In the genomic region with DNA sequence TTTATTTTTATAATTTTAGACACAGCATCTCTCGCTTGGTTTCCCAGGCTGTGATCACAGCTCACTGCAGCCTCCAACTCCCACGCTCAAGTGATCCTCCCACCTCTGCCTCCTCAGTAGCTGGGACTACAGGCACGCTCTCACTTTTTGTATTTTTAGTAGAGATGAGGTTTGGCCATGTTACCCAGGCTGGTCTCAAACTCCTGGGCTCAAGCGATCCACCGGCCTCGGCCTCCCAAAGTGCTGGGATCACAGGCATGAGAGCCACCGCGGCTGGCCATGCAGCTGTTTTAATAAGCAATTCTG, we compare ENCODE assay signal across 21 cellular contexts. TPM values are rescaled to one million over a fixed set of nuclear protein-coding genes. Genes with fewer than 3 reads are reported as not detected.
DNase-seq lines count a peak whose midpoint lies in the region; ATAC-seq and TF ChIP-seq lines count a peak whose summit lies in the region.
"Had no signal": no experiment of that assay in that cellular context is flagged by ENCODE, and none has a peak within 500 bp of the region (broad histone marks: within the 10 kb centered on the region; RNA-seq: fewer than 3 reads in every experiment).

No MANE protein-coding gene starts in this region.

- H3K36me3 ChIP-seq in GM23338 (ENCODE audit: insufficient read depth) (peaks cover 6% of the 10 kb centered on the region; the same call in 1 of the 2 replicates), right lobe of liver (no peaks in the 10 kb centered on the region)
- H3K36me3 ChIP-seq: HAP-1, Peyer's patch had no signal

- H3K27ac ChIP-seq in GM23338 (ENCODE audit: low read depth) = peak overlapping the region; percentile 82
- peak overlapping the region in 2 of 3 donors; percentile 18 to 63 for H3K27ac ChIP-seq in right lobe of liver
- H3K27ac ChIP-seq: KMS-11, Peyer's patch had no signal

- no peaks in the 10 kb centered on the region for H3K9me2 ChIP-seq in GM23338 (ENCODE audit: insufficient read depth)

- H3K27me3 Mint-ChIP-seq in GM23338 (ENCODE audit: insufficient read depth, low read depth, poor library complexity) (peaks cover 20% of the 10 kb centered on the region), neural crest cell (ENCODE audit: low read depth) (no peaks in the 10 kb centered on the region)
- no peaks in the 10 kb centered on the region for H3K27me3 Mint-ChIP-seq in central memory CD8-positive, alpha-beta T cell
- H3K27me3 Mint-ChIP-seq: B cell had no signal

- H3K4me3 ChIP-seq in GM23338 (no peak overlapping the region), right lobe of liver (no peak overlapping the region)
- H3K4me3 ChIP-seq: HAP-1, Peyer's patch had no signal

- H3K4me3 Mint-ChIP-seq in GM23338 = no peak overlapping the region
- H3K4me3 Mint-ChIP-seq in central memory CD8-positive, alpha-beta T cell = no peak overlapping the region
- no peak overlapping the region for H3K4me3 Mint-ChIP-seq in neural crest cell
- H3K4me3 Mint-ChIP-seq: B cell had no signal

- H3K36me3 Mint-ChIP-seq in GM23338 (ENCODE audit: low read depth) (peaks cover 74% of the 10 kb centered on the region), neural crest cell (ENCODE audit: low read depth) (peaks cover 6% of the 10 kb centered on the region)
- H3K36me3 Mint-ChIP-seq in central memory CD8-positive, alpha-beta T cell (ENCODE audit: insufficient read depth) = no peaks in the 10 kb centered on the region

- no peaks in the 10 kb centered on the region for H3K9me3 ChIP-seq in right lobe of liver
- H3K9me3 ChIP-seq: HAP-1, Peyer's patch had no signal

- H3K4me1 ChIP-seq in GM23338 (ENCODE audit: insufficient read depth) (peaks cover 3% of the 10 kb centered on the region; the same call in 1 of the 2 replicates), right lobe of liver (peaks cover 0 to 9% (median 0%) of the 10 kb centered on the region in 4 donors)
- H3K4me1 ChIP-seq: Peyer's patch had no signal

- H2AFZ ChIP-seq in GM23338 = no peak overlapping the region

- H3K27ac Mint-ChIP-seq in GM23338 (peak overlapping the region; percentile 87), neural crest cell (ENCODE audit: unreplicated experiment) (peak overlapping the region; percentile 22)
- peak overlapping the region; percentile 83 for H3K27ac Mint-ChIP-seq in central memory CD8-positive, alpha-beta T cell (ENCODE audit: low read depth)
- H3K27ac Mint-ChIP-seq: B cell had no signal

- 0 out of 2 replicates have a peak, but pooled peaks cover 11% of the 10 kb centered on the region for H3F3A ChIP-seq in GM23338 (replicated peaks; ENCODE audit: low read depth)

- TF ChIP-seq POLR2A in right lobe of liver (IDR thresholded peaks at IDR 0.05) = no peak

- 100% methylated on average over 4 of the region's 8 CpGs for WGBS in right lobe of liver (ENCODE audit: insufficient coverage, low coverage, low lambda C conversion rate, missing lambda C conversion rate)

- TF ChIP-seq CTCF in GM23338 (conservative IDR thresholded peaks at IDR 0.05; ENCODE audit: low read depth in 2 of 2) (no peak), right lobe of liver (IDR thresholded peaks at IDR 0.05) (no peak), neural crest cell (conservative IDR thresholded peaks at IDR 0.05) (no peak)

- H3K27me3 ChIP-seq in GM23338 (ENCODE audit: insufficient read depth) (no peaks in the 10 kb centered on the region), right lobe of liver (no peaks in the 10 kb centered on the region)
- H3K27me3 ChIP-seq: Peyer's patch had no signal

- H3K4me1 Mint-ChIP-seq in GM23338 = peaks cover 24% of the 10 kb centered on the region
- H3K4me1 Mint-ChIP-seq in central memory CD8-positive, alpha-beta T cell = peaks cover 44% of the 10 kb centered on the region
- peaks cover 25% of the 10 kb centered on the region for H3K4me1 Mint-ChIP-seq in neural crest cell

- H3K79me2 ChIP-seq in GM23338 (replicated peaks; ENCODE audit: insufficient read depth) = peaks cover 86% of the 10 kb centered on the region

- no peak for DNase-seq in GM23338 (ENCODE audit: low spot score)
- no peak for DNase-seq in central memory CD8-positive, alpha-beta T cell (ENCODE audit: low spot score in 2 of 2)
- peak in 1 of 3 donors; percentile 18 for DNase-seq in right lobe of liver
- no peak for DNase-seq in neural crest cell (ENCODE audit: low read depth, low spot score)
- no peak for DNase-seq in NCI-H1417 treated with DMSO at 0.1 percent for 48 hours (lab: John Stamatoyannopoulos, UW)
- no peak for DNase-seq in superior temporal gyrus (ENCODE audit: extremely low spot score)
- DNase-seq: DMS53, GF-D8, IMR-90, NCI-H1092 treated with DMSO at 0.1 percent for 48 hours, NCI-H2029 treated with DMSO at 0.1 percent for 48 hours, NCI-H2171, NCI-H345, NCI-H524, NCI-H82, Peyer's patch had no signal

- ATAC-seq in GM23338 (no peak), right lobe of liver (no peak), GM19467 (IDR thresholded peaks at IDR 0.05; ENCODE audit: unreplicated experiment) (no peak), HG02885 (IDR thresholded peaks at IDR 0.05; ENCODE audit: poor library complexity, unreplicated experiment) (no peak)
- no peak for ATAC-seq in central memory CD8-positive, alpha-beta T cell (replicated peaks; ENCODE audit: extremely low read depth, poor library complexity, severe bottlenecking)

- H3K4me2 ChIP-seq in GM23338 = 0 out of 2 replicates have a peak overlapping the region, but pooled peaks have one; percentile 10
- H3K4me2 ChIP-seq: KMS-11 had no signal

- peaks cover 54% of the 10 kb centered on the region for H3K9me3 Mint-ChIP-seq in GM23338
- peaks cover 5% of the 10 kb centered on the region for H3K9me3 Mint-ChIP-seq in central memory CD8-positive, alpha-beta T cell
- peaks cover 4% of the 10 kb centered on the region for H3K9me3 Mint-ChIP-seq in neural crest cell

- H4K20me1 ChIP-seq in GM23338 (replicated peaks; ENCODE audit: insufficient read depth) = no peaks in the 10 kb centered on the region

- intact Hi-C loops in right lobe of liver (cut with DNase I) = no loop called here

TF ChIP-seq in GM23338, 12 proteins besides CTCF, POLR2A, EP300 and RAD21 (continues in another document):
- no peak for TF ChIP-seq JUNB (IDR thresholded peaks at IDR 0.05; ENCODE audit: unreplicated experiment)
- TF ChIP-seq EZH2phosphoT487 (IDR thresholded peaks at IDR 0.05; ENCODE audit: unreplicated experiment) = no peak
- TF ChIP-seq EZH2 (IDR thresholded peaks at IDR 0.05; ENCODE audit: low read depth, unreplicated experiment) = no peak
- no peak for TF ChIP-seq POLR2AphosphoS5 (IDR thresholded peaks at IDR 0.05; ENCODE audit: low read depth)
- TF ChIP-seq CREB1 (CRISPR knock-in tag; IDR thresholded peaks at IDR 0.05; ENCODE audit: low read depth) = no peak
- no peak for TF ChIP-seq STAT1 (IDR thresholded peaks at IDR 0.05; ENCODE audit: unreplicated experiment)

RNA-seq across cellular contexts. Expression of a gene that starts 39.1 kb away (rescaled TPM):
- total RNA-seq in GM23338 (2014; rRNA removed; shearing (Covaris generic)) = 18.5 and 33.9 TPM in 2 replicates
- 43.0 and 44.3 TPM in 2 replicates for polyA plus RNA-seq in GM23338 (2016; fragmentation: Nextera tagmentation; extraction: Ambion mirVana)
- 10 to 100 TPM; 15.6 to 34.5 (median 29.0) TPM for total RNA-seq in right lobe of liver
- total RNA-seq in neural crest cell = 25.1 and 28.6 TPM in 2 replicates

RNA-seq across cellular contexts. Expression of a gene that starts 39.1 kb away (rescaled TPM):
- total RNA-seq in GM23338 (2014; rRNA removed; shearing (Covaris generic)) = 43.8 and 45.0 TPM in 2 replicates
- 16.1 and 16.4 TPM in 2 replicates for polyA plus RNA-seq in GM23338 (2016; fragmentation: Nextera tagmentation; extraction: Ambion mirVana)
- total RNA-seq in right lobe of liver (10 to 100 TPM; 21.7 to 44.6 (median 36.9) TPM), neural crest cell (41.6 and 42.0 TPM in 2 replicates)

Comparison
In these comparisons a context has a peak if more than half of its experiments do, and no peak if none do; other contexts are left out.
1. H3K27ac Mint-ChIP-seq: peak in every context shown above with its lines; median percentile 87 in GM23338; 83 in central memory CD8-positive, alpha-beta T cell; 22 in neural crest cell.